ENCODE assay signal across 1 cellular context in the genomic region with DNA sequence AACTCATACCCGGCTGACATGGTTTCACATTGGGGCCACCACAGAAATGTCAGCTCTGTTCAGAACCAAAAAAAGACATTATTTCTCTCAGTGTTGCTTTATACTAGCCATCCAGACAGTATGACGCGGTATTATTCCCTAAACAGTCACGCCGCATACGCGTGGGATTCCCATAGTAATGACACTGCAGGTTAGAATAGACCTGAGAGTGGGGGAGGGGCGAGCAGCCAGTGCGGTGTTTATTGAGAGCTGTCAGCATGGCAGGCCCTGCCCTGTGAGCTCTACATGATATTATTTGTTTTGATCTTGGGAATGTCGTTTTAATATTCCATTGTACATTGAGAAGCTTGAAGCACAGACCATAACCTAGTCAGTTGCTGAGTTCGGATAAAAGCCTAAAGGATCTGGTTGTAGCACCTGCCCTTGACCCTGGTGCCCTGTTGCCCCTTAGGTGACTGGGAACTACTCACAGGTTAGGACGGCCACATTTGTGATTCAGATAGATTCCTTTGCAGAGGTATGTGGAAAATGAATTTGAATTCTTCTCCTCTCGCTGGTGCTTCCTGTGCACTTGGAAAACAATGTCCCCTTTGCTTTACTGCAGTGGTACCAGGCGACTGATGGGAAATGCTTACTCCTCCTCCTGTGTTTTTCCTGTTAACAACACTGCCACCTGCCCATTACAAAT.
A peak's percentile ranks its signal among the peaks of the same experiment; 100 is the strongest.
TF ChIP-seq lines count a peak whose summit lies in the region.

No MANE protein-coding gene starts in this region.

TF ChIP-seq in H1, 55 proteins besides CTCF, POLR2A, EP300 and RAD21 (continued from another document):
- TF ChIP-seq TEAD4 (IDR thresholded peaks at IDR 0.05; ENCODE audit: low read depth, low read length) (0 out of 2 replicates have a peak, but pooled peaks have one; percentile 11), BCL11A (IDR thresholded peaks at IDR 0.05; ENCODE audit: low read depth in 2 of 2, low read length in 2 of 2) (no peak), SP4 (IDR thresholded peaks at IDR 0.05; ENCODE audit: low read length) (no peak), ZNF274 (IDR thresholded peaks at IDR 0.05; ENCODE audit: borderline replicate concordance, extremely low read depth, low read length) (no peak), BRCA1 (IDR thresholded peaks at IDR 0.05; ENCODE audit: low read depth, low read length) (no peak)
TF ChIP-seq in H1: peak in this region for 4.
